ENCODE assay signal across 9 cellular contexts in genomic region chr1:9438431-9439073, GRCh38.
DNase-seq lines count a peak whose midpoint lies in the region; ATAC-seq and TF ChIP-seq lines count a peak whose summit lies in the region.
"Had no signal": no experiment of that assay in that cellular context is flagged by ENCODE, and none has a peak within 500 bp of the region (broad histone marks: within the 10 kb centered on the region; RNA-seq: fewer than 3 reads in every experiment).

No MANE protein-coding gene starts in this region.

- no peak overlapping the region for H2AK5ac ChIP-seq in mesenchymal stem cell (ENCODE audit: low read length, severe bottlenecking)

- H3K18ac ChIP-seq in mesenchymal stem cell (ENCODE audit: low read depth in 1 of 2, low read length in 2 of 2), result peak overlapping the region; percentile 15 to 62

- H3K4me3 Mint-ChIP-seq in activated T-cell treated with anti-CD3 and anti-CD28 coated beads, Interleukin-2, amount 50 U/mL, for 24 hours, result no peak overlapping the region
- H3K4me3 Mint-ChIP-seq: CD4-positive, alpha-beta T cell had no signal

- peak overlapping the region; percentile 74 for H4K91ac ChIP-seq in mesenchymal stem cell (ENCODE audit: low read length)

- H3K23ac ChIP-seq in mesenchymal stem cell (ENCODE audit: low read length in 2 of 2), result no peak overlapping the region

- intact Hi-C loops in Right ventricle myocardium inferior (cut with DNase I), result no loop called here
- intact Hi-C loops in cardiac septum (cut with DNase I), result loop anchor here (5.0 kb wide), 1 partner anchor 146 kb away; the partner anchor contains the start of gene SPSB1

- H3K36me3 Mint-ChIP-seq in activated T-cell treated with anti-CD3 and anti-CD28 coated beads, Interleukin-2, amount 50 U/mL, for 24 hours (ENCODE audit: low read depth), result no peaks in the 10 kb centered on the region

- H3K36me3 ChIP-seq in mesenchymal stem cell (ENCODE audit: control insufficient read depth in 1 of 2, insufficient read depth in 2 of 2, low read depth in 1 of 2, low read length in 2 of 2) (no peaks in the 10 kb centered on the region), BE2C (no peaks in the 10 kb centered on the region)

- peak; percentile 47 for ATAC-seq in Right ventricle myocardium inferior
- ATAC-seq in HG03442 (IDR thresholded peaks at IDR 0.05; ENCODE audit: unreplicated experiment), result no peak

- no peaks in the 10 kb centered on the region for H3K4me1 Mint-ChIP-seq in activated T-cell treated with anti-CD3 and anti-CD28 coated beads, Interleukin-2, amount 50 U/mL, for 24 hours (ENCODE audit: low read depth)

- peak overlapping the region; percentile 16 to 83 for H3K4ac ChIP-seq in mesenchymal stem cell (ENCODE audit: low read depth in 1 of 2, low read length in 2 of 2)

- H3K27ac ChIP-seq in mesenchymal stem cell (ENCODE audit: low read length, poor library complexity, severe bottlenecking), result peak overlapping the region; percentile 63

- H3K9me3 ChIP-seq in mesenchymal stem cell (ENCODE audit: control insufficient read depth, low read length) (no peaks in the 10 kb centered on the region), BE2C (no peaks in the 10 kb centered on the region)

- H2BK12ac ChIP-seq in mesenchymal stem cell (ENCODE audit: low read length in 2 of 2), result peak overlapping the region; percentile 96

- H2BK5ac ChIP-seq in mesenchymal stem cell (ENCODE audit: low read depth, low read length, poor library complexity, severe bottlenecking), result no peak overlapping the region

- H3K4me1 ChIP-seq in mesenchymal stem cell (ENCODE audit: control insufficient read depth, insufficient read depth, low read depth, low read length) (peaks cover 38% of the 10 kb centered on the region), BE2C (no peaks in the 10 kb centered on the region)

- whole genome bisulfite sequencing in mesenchymal stem cell, result 17% methylated on average over 11 of the region's 12 CpGs

- TF ChIP-seq CTCF in BE2C (IDR thresholded peaks at IDR 0.05; ENCODE audit: low read depth, low read length), result no peak

- H3K27me3 Mint-ChIP-seq in activated T-cell treated with anti-CD3 and anti-CD28 coated beads, Interleukin-2, amount 50 U/mL, for 24 hours, result peaks cover 5% of the 10 kb centered on the region

- no peaks in the 10 kb centered on the region for H3K9me3 Mint-ChIP-seq in activated T-cell treated with anti-CD3 and anti-CD28 coated beads, Interleukin-2, amount 50 U/mL, for 24 hours
- H3K9me3 Mint-ChIP-seq: CD4-positive, alpha-beta T cell had no signal

- DNase-seq in Right ventricle myocardium inferior (ENCODE audit: missing footprints), result no peak
- DNase-seq in cardiac septum (ENCODE audit: low spot score), result no peak
- peak; percentile 94 for DNase-seq in dermis blood vessel endothelial cell
- DNase-seq in mesenchymal stem cell, result peak; percentile 97
- DNase-seq in activated T-cell treated with anti-CD3 and anti-CD28 coated beads, Interleukin-2, amount 50 U/mL, for 24 hours, result no peak
- no peak for DNase-seq in Kasumi-1 (lab: John Stamatoyannopoulos, UW)
- DNase-seq in BE2C, result no peak
- DNase-seq: CD4-positive, alpha-beta T cell had no signal

- peak overlapping the region; percentile 3 for H4K8ac ChIP-seq in mesenchymal stem cell (ENCODE audit: low read length)

- no peak overlapping the region for H3K4me2 ChIP-seq in mesenchymal stem cell (ENCODE audit: low read length, poor library complexity, severe bottlenecking)

- H2BK15ac ChIP-seq in mesenchymal stem cell (ENCODE audit: low read depth, poor library complexity, severe bottlenecking), result no peak overlapping the region

- no peaks in the 10 kb centered on the region for H3K27me3 ChIP-seq in mesenchymal stem cell (ENCODE audit: control insufficient read depth in 1 of 2, insufficient read depth in 1 of 2, low read length in 2 of 2)
- no peaks in the 10 kb centered on the region for H3K27me3 ChIP-seq in BE2C

- H3K27ac Mint-ChIP-seq in activated T-cell treated with anti-CD3 and anti-CD28 coated beads, Interleukin-2, amount 50 U/mL, for 24 hours, result no peak overlapping the region
- H3K27ac Mint-ChIP-seq: CD4-positive, alpha-beta T cell had no signal

- H2AFZ ChIP-seq in mesenchymal stem cell (ENCODE audit: low read depth, low read length), result no peak overlapping the region

- no peaks in the 10 kb centered on the region for H3K79me1 ChIP-seq in mesenchymal stem cell (replicated peaks; ENCODE audit: low read length, poor library complexity, severe bottlenecking)

- no peak overlapping the region for H2BK120ac ChIP-seq in mesenchymal stem cell (ENCODE audit: low read depth, low read length)

- peak overlapping the region; percentile 78 for H3K9ac ChIP-seq in mesenchymal stem cell (ENCODE audit: low read length)

- no peak overlapping the region for H3K14ac ChIP-seq in mesenchymal stem cell (ENCODE audit: low read length in 2 of 2)

- H3K4me3 ChIP-seq in mesenchymal stem cell (ENCODE audit: insufficient read depth in 1 of 2, low read depth in 1 of 2, low read length in 2 of 2) (peak overlapping the region in 1 of 2 experiments; percentile 38), BE2C (ENCODE audit: low read depth, low read length) (no peak overlapping the region)

Comparison
In these comparisons a context has a peak if more than half of its experiments do, and no peak if none do; other contexts are left out.
1. DNase-seq: peak in dermis blood vessel endothelial cell (single experiment) and mesenchymal stem cell (single experiment); none in Right ventricle myocardium inferior (single experiment), cardiac septum (single experiment), activated T-cell treated with anti-CD3 and anti-CD28 coated beads, Interleukin-2, amount 50 U/mL, for 24 hours (single experiment), Kasumi-1 (0 of 2) and BE2C (single experiment).